ENCODE assay signal across 1 cellular context in the genomic region with DNA sequence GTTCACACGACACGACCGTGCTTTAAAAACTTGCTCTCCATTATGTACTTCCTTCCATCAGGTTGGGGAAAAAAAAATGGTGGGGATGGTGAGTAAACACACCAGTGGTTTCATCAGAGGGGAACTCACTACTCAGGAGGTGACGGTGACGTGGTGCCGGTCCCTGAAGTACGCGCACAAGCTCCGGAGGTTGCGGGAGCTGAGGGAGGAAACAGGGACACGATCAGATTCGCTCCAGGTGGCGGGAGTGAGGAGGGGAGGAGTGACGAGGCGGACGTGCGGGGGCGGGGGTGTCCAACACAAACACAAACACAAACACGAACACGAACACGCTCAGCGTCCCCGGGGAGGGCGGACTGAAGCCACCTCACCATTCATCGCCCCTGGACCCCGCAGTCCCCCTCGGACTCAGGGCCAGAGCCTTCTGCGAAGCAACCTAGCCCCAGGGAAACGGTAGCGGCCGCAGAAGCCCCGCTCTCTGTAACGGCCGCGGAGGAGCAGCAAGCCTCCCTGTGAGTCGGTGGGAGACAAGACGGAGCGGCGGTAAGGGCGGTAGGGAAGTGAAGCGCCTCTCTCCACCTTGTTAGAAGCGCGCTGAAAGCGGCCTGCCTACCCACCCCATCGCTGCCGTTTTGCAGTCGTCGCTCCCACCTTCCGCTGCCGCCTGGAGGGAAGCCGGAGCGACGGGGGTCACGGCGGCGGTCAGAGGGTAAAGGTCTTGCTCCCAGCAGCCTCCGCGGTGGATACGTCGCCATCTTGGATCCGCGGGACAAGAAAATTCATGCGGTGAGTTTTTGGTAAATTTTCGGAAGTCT.
A peak's percentile ranks its signal among the peaks of the same experiment; 100 is the strongest.
TF ChIP-seq lines count a peak whose summit lies in the region.

A gene with protein sequence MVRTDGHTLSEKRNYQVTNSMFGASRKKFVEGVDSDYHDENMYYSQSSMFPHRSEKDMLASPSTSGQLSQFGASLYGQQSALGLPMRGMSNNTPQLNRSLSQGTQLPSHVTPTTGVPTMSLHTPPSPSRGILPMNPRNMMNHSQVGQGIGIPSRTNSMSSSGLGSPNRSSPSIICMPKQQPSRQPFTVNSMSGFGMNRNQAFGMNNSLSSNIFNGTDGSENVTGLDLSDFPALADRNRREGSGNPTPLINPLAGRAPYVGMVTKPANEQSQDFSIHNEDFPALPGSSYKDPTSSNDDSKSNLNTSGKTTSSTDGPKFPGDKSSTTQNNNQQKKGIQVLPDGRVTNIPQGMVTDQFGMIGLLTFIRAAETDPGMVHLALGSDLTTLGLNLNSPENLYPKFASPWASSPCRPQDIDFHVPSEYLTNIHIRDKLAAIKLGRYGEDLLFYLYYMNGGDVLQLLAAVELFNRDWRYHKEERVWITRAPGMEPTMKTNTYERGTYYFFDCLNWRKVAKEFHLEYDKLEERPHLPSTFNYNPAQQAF (plus strand): TSS at position 739 of the 815 bp plus-strand sequence. CDS start 34,794 bp downstream, outside the sequence.

TF ChIP-seq in HepG2, 621 proteins besides CTCF, POLR2A, EP300 and RAD21 (continued from another document and continues in another):
- TF ChIP-seq, protein P1, sequence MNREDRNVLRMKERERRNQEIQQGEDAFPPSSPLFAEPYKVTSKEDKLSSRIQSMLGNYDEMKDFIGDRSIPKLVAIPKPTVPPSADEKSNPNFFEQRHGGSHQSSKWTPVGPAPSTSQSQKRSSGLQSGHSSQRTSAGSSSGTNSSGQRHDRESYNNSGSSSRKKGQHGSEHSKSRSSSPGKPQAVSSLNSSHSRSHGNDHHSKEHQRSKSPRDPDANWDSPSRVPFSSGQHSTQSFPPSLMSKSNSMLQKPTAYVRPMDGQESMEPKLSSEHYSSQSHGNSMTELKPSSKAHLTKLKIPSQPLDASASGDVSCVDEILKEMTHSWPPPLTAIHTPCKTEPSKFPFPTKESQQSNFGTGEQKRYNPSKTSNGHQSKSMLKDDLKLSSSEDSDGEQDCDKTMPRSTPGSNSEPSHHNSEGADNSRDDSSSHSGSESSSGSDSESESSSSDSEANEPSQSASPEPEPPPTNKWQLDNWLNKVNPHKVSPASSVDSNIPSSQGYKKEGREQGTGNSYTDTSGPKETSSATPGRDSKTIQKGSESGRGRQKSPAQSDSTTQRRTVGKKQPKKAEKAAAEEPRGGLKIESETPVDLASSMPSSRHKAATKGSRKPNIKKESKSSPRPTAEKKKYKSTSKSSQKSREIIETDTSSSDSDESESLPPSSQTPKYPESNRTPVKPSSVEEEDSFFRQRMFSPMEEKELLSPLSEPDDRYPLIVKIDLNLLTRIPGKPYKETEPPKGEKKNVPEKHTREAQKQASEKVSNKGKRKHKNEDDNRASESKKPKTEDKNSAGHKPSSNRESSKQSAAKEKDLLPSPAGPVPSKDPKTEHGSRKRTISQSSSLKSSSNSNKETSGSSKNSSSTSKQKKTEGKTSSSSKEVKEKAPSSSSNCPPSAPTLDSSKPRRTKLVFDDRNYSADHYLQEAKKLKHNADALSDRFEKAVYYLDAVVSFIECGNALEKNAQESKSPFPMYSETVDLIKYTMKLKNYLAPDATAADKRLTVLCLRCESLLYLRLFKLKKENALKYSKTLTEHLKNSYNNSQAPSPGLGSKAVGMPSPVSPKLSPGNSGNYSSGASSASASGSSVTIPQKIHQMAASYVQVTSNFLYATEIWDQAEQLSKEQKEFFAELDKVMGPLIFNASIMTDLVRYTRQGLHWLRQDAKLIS (CRISPR knock-in tag; IDR thresholded peaks at IDR 0.05) = no peak
- TF ChIP-seq ZNF550 (CRISPR knock-in tag; IDR thresholded peaks at IDR 0.05; ENCODE audit: borderline replicate concordance) (peak; percentile 67; the same call in 1 of the 2 replicates), SP5 (CRISPR knock-in tag; IDR thresholded peaks at IDR 0.05; ENCODE audit: borderline replicate concordance, low read depth) (0 out of 2 replicates have a peak, but pooled peaks have one; percentile 27), ZNF263 (CRISPR knock-in tag; IDR thresholded peaks at IDR 0.05) (peak; percentile 62), ZSCAN31 (CRISPR knock-in tag; IDR thresholded peaks at IDR 0.05; ENCODE audit: low read depth) (0 out of 2 replicates have a peak, but pooled peaks have one; percentile 71), ZNF569 (CRISPR knock-in tag; IDR thresholded peaks at IDR 0.05; ENCODE audit: borderline replicate concordance) (0 out of 2 replicates have a peak, but pooled peaks have one; percentile 3), ZNF24 (IDR thresholded peaks at IDR 0.05) (no peak), ZNF350 (CRISPR knock-in tag; IDR thresholded peaks at IDR 0.05; ENCODE audit: borderline replicate concordance, low read depth) (peak; percentile 89), RBM39 (IDR thresholded peaks at IDR 0.05; ENCODE audit: low read depth, low read length, poor library complexity, severe bottlenecking) (peak; percentile 37), RBM22 (optimal IDR thresholded peaks at IDR 0.05; ENCODE audit: low read length) (no peak), ZZZ3 (CRISPR knock-in tag; IDR thresholded peaks at IDR 0.05; ENCODE audit: borderline replicate concordance) (no peak), RCOR2 (CRISPR knock-in tag; IDR thresholded peaks at IDR 0.05) (no peak), SIN3B (IDR thresholded peaks at IDR 0.05; ENCODE audit: low read length) (no peak), NONO (IDR thresholded peaks at IDR 0.05) (no peak), NONO (CRISPR knock-in tag; conservative IDR thresholded peaks at IDR 0.05) (peak; percentile 82), ZNF615 (CRISPR knock-in tag; IDR thresholded peaks at IDR 0.05; ENCODE audit: borderline replicate concordance) (0 out of 2 replicates have a peak, but pooled peaks have one; percentile 49), STAT5B (CRISPR knock-in tag; IDR thresholded peaks at IDR 0.05) (0 out of 2 replicates have a peak, but pooled peaks have one; percentile 33), ARHGAP35 (CRISPR knock-in tag; IDR thresholded peaks at IDR 0.05; ENCODE audit: borderline replicate concordance) (peak; percentile 81), ATF1 (CRISPR knock-in tag; IDR thresholded peaks at IDR 0.05) (peak; percentile 47; the same call in 1 of the 2 replicates), KLF16 (CRISPR knock-in tag; IDR thresholded peaks at IDR 0.05) (peak; percentile 31 to 77; a peak in 2 of 4 replicates), TCF7L2 (IDR thresholded peaks at IDR 0.05; ENCODE audit: low read depth, low read length) (no peak), ZNF235 (CRISPR knock-in tag; IDR thresholded peaks at IDR 0.05; ENCODE audit: borderline replicate concordance) (no peak), CHD2 (IDR thresholded peaks at IDR 0.05; ENCODE audit: low read depth, low read length) (peak; percentile 74), KDM5B (CRISPR knock-in tag; IDR thresholded peaks at IDR 0.05; ENCODE audit: borderline replicate concordance) (peak; percentile 80; the same call in 1 of the 2 replicates), ZNF296 (CRISPR knock-in tag; conservative IDR thresholded peaks at IDR 0.05) (no peak), GATAD2A (CRISPR knock-in tag; IDR thresholded peaks at IDR 0.05) (peak; percentile 65), HNF4G (IDR thresholded peaks at IDR 0.05; ENCODE audit: borderline replicate concordance, low read depth, low read length) (peak; percentile 60; the same call in 1 of the 2 replicates), HNF4G (CRISPR knock-in tag; IDR thresholded peaks at IDR 0.05; ENCODE audit: borderline replicate concordance, low read depth) (peak; percentile 88), CREB1 (IDR thresholded peaks at IDR 0.05) (peak; percentile 88), CREB1 (CRISPR knock-in tag; IDR thresholded peaks at IDR 0.05) (peak; percentile 85), NR1H2 (CRISPR knock-in tag; IDR thresholded peaks at IDR 0.05; ENCODE audit: borderline replicate concordance, low read depth) (no peak; the same call in 1 of the 2 replicates), ZNF326 (CRISPR knock-in tag; IDR thresholded peaks at IDR 0.05; ENCODE audit: borderline replicate concordance) (no peak), HNRNPUL1 (IDR thresholded peaks at IDR 0.05; ENCODE audit: low read depth, low read length) (no peak), ZNF776 (CRISPR knock-in tag; IDR thresholded peaks at IDR 0.05) (0 out of 2 replicates have a peak, but pooled peaks have one; percentile 11), ZNF547 (CRISPR knock-in tag; IDR thresholded peaks at IDR 0.05) (peak; percentile 84), ZFP1 (CRISPR knock-in tag; IDR thresholded peaks at IDR 0.05) (no peak)
- TF ChIP-seq, protein P2, sequence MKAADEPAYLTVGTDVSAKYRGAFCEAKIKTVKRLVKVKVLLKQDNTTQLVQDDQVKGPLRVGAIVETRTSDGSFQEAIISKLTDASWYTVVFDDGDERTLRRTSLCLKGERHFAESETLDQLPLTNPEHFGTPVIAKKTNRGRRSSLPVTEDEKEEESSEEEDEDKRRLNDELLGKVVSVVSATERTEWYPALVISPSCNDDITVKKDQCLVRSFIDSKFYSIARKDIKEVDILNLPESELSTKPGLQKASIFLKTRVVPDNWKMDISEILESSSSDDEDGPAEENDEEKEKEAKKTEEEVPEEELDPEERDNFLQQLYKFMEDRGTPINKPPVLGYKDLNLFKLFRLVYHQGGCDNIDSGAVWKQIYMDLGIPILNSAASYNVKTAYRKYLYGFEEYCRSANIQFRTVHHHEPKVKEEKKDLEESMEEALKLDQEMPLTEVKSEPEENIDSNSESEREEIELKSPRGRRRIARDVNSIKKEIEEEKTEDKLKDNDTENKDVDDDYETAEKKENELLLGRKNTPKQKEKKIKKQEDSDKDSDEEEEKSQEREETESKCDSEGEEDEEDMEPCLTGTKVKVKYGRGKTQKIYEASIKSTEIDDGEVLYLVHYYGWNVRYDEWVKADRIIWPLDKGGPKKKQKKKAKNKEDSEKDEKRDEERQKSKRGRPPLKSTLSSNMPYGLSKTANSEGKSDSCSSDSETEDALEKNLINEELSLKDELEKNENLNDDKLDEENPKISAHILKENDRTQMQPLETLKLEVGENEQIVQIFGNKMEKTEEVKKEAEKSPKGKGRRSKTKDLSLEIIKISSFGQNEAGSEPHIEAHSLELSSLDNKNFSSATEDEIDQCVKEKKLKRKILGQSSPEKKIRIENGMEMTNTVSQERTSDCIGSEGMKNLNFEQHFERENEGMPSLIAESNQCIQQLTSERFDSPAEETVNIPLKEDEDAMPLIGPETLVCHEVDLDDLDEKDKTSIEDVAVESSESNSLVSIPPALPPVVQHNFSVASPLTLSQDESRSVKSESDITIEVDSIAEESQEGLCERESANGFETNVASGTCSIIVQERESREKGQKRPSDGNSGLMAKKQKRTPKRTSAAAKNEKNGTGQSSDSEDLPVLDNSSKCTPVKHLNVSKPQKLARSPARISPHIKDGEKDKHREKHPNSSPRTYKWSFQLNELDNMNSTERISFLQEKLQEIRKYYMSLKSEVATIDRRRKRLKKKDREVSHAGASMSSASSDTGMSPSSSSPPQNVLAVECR (CRISPR knock-in tag; IDR thresholded peaks at IDR 0.05; ENCODE audit: borderline replicate concordance) = peak; percentile 90
- TF ChIP-seq, protein P3, sequence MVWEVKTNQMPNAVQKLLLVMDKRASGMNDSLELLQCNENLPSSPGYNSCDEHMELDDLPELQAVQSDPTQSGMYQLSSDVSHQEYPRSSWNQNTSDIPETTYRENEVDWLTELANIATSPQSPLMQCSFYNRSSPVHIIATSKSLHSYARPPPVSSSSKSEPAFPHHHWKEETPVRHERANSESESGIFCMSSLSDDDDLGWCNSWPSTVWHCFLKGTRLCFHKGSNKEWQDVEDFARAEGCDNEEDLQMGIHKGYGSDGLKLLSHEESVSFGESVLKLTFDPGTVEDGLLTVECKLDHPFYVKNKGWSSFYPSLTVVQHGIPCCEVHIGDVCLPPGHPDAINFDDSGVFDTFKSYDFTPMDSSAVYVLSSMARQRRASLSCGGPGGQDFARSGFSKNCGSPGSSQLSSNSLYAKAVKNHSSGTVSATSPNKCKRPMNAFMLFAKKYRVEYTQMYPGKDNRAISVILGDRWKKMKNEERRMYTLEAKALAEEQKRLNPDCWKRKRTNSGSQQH (CRISPR knock-in tag; IDR thresholded peaks at IDR 0.05; ENCODE audit: low read depth) = peak; percentile 57; the same call in 1 of the 2 replicates
- TF ChIP-seq, protein P4, sequence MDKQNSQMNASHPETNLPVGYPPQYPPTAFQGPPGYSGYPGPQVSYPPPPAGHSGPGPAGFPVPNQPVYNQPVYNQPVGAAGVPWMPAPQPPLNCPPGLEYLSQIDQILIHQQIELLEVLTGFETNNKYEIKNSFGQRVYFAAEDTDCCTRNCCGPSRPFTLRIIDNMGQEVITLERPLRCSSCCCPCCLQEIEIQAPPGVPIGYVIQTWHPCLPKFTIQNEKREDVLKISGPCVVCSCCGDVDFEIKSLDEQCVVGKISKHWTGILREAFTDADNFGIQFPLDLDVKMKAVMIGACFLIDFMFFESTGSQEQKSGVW (CRISPR knock-in tag; IDR thresholded peaks at IDR 0.05; ENCODE audit: borderline replicate concordance) = no peak
- TF ChIP-seq, protein P5, sequence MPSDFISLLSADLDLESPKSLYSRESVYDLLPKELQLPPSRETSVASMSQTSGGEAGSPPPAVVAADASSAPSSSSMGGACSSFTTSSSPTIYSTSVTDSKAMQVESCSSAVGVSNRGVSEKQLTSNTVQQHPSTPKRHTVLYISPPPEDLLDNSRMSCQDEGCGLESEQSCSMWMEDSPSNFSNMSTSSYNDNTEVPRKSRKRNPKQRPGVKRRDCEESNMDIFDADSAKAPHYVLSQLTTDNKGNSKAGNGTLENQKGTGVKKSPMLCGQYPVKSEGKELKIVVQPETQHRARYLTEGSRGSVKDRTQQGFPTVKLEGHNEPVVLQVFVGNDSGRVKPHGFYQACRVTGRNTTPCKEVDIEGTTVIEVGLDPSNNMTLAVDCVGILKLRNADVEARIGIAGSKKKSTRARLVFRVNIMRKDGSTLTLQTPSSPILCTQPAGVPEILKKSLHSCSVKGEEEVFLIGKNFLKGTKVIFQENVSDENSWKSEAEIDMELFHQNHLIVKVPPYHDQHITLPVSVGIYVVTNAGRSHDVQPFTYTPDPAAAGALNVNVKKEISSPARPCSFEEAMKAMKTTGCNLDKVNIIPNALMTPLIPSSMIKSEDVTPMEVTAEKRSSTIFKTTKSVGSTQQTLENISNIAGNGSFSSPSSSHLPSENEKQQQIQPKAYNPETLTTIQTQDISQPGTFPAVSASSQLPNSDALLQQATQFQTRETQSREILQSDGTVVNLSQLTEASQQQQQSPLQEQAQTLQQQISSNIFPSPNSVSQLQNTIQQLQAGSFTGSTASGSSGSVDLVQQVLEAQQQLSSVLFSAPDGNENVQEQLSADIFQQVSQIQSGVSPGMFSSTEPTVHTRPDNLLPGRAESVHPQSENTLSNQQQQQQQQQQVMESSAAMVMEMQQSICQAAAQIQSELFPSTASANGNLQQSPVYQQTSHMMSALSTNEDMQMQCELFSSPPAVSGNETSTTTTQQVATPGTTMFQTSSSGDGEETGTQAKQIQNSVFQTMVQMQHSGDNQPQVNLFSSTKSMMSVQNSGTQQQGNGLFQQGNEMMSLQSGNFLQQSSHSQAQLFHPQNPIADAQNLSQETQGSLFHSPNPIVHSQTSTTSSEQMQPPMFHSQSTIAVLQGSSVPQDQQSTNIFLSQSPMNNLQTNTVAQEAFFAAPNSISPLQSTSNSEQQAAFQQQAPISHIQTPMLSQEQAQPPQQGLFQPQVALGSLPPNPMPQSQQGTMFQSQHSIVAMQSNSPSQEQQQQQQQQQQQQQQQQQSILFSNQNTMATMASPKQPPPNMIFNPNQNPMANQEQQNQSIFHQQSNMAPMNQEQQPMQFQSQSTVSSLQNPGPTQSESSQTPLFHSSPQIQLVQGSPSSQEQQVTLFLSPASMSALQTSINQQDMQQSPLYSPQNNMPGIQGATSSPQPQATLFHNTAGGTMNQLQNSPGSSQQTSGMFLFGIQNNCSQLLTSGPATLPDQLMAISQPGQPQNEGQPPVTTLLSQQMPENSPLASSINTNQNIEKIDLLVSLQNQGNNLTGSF (CRISPR knock-in tag; IDR thresholded peaks at IDR 0.05) = 0 out of 2 replicates have a peak, but pooled peaks have one; percentile 36
